ENCODE assay signal across 13 cellular contexts in genomic region chr20:51500936-51501335, GRCh38. TPM values are rescaled to one million over a fixed set of nuclear protein-coding genes. Genes with fewer than 3 reads are reported as not detected.
DNase-seq lines count a peak whose midpoint lies in the region; ATAC-seq and TF ChIP-seq lines count a peak whose summit lies in the region.
"Had no signal": no experiment of that assay in that cellular context is flagged by ENCODE, and none has a peak within 500 bp of the region (broad histone marks: within the 10 kb centered on the region; RNA-seq: fewer than 3 reads in every experiment).

No MANE protein-coding gene starts in this region.

- no peak overlapping the region for H3K4me3 ChIP-seq in CD4-positive, alpha-beta memory T cell (ENCODE audit: low read length in 2 of 2)
- H3K4me3 ChIP-seq in Karpas-422 (ENCODE audit: low read length) = peak overlapping the region; percentile 15; the same call in 1 of the 2 replicates
- H3K4me3 ChIP-seq in epithelial cell of esophagus (ENCODE audit: low read length) = no peak overlapping the region
- H3K4me3 ChIP-seq: breast epithelium, esophagus muscularis mucosa had no signal

- no peaks in the 10 kb centered on the region for H3K9me3 ChIP-seq in CD4-positive, alpha-beta memory T cell (ENCODE audit: control insufficient read depth in 1 of 2, low read length in 2 of 2)
- H3K9me3 ChIP-seq in Karpas-422 (ENCODE audit: low read length) = no peaks in the 10 kb centered on the region
- H3K9me3 ChIP-seq: breast epithelium, esophagus muscularis mucosa had no signal

- H3K4me1 Mint-ChIP-seq in CD4-positive, alpha-beta memory T cell = peaks cover 64 to 82% (median 73%) of the 10 kb centered on the region in 4 donors
- H3K4me1 Mint-ChIP-seq in activated CD8-positive, alpha-beta T cell treated with anti-CD3 and anti-CD28 coated beads, Interleukin-2, amount 10 ng/mL, durations not matched to agents 7 days and 5 days (ENCODE audit: low read depth) = peaks cover 88% of the 10 kb centered on the region

- peak; percentile 30 for ATAC-seq in activated CD8-positive, alpha-beta T cell treated with anti-CD3 and anti-CD28 coated beads, Interleukin-2, amount 10 ng/mL, durations not matched to agents 7 days and 5 days
- ATAC-seq in HG03196 (IDR thresholded peaks at IDR 0.05; ENCODE audit: unreplicated experiment) = no peak
- ATAC-seq in HG02642 (IDR thresholded peaks at IDR 0.05; ENCODE audit: poor library complexity, unreplicated experiment) = no peak
- no peak for ATAC-seq in HG03469 (IDR thresholded peaks at IDR 0.05; ENCODE audit: unreplicated experiment)

- peak overlapping the region; percentile 44 for H3K4me2 ChIP-seq in Karpas-422 (ENCODE audit: low read depth, low read length, poor library complexity, severe bottlenecking)

- peaks cover 6% of the 10 kb centered on the region for H3K36me3 ChIP-seq in CD4-positive, alpha-beta memory T cell (ENCODE audit: insufficient read depth, low read length)
- peaks cover 31% of the 10 kb centered on the region for H3K36me3 ChIP-seq in Karpas-422 (ENCODE audit: insufficient read depth, low read length)
- H3K36me3 ChIP-seq: breast epithelium had no signal

- H3K9me3 Mint-ChIP-seq in CD4-positive, alpha-beta memory T cell = no peaks in the 10 kb centered on the region
- H3K9me3 Mint-ChIP-seq in activated CD8-positive, alpha-beta T cell treated with anti-CD3 and anti-CD28 coated beads, Interleukin-2, amount 10 ng/mL, durations not matched to agents 7 days and 5 days (ENCODE audit: insufficient read depth) = no peaks in the 10 kb centered on the region

- POLR2A ChIA-PET in CD4-positive, alpha-beta memory T cell (lab: Charles Lee; ENCODE audit: partially characterized antibody) = interaction anchor here (1.1 to 8.4 kb wide), 12 partner anchors 9 to 115 kb away, joined by 3 to 84 read pairs (median 5); partner anchors contain the start of gene NFATC2
- POLR2A ChIA-PET in activated CD8-positive, alpha-beta T cell treated with anti-CD3 and anti-CD28 coated beads, Interleukin-2, amount 10 ng/mL, durations not matched to agents 7 days and 5 days (lab: Charles Lee) = interaction anchor here (0.6 to 2.7 kb wide), 7 partner anchors 11 to 40 kb away, joined by 3 to 10 read pairs (median 5); no protein-coding TSS in a partner anchor

- H3K27me3 Mint-ChIP-seq in CD4-positive, alpha-beta memory T cell = no peaks in the 10 kb centered on the region
- no peaks in the 10 kb centered on the region for H3K27me3 Mint-ChIP-seq in activated CD8-positive, alpha-beta T cell treated with anti-CD3 and anti-CD28 coated beads, Interleukin-2, amount 10 ng/mL, durations not matched to agents 7 days and 5 days (ENCODE audit: low read depth)

- no peaks in the 10 kb centered on the region for H4K20me1 ChIP-seq in Karpas-422 (ENCODE audit: insufficient read depth, low read depth, low read length)

- TF ChIP-seq CTCF in epithelial cell of esophagus (IDR thresholded peaks at IDR 0.05; ENCODE audit: insufficient read depth, low read depth, low read length, missing control alignments) = no peak

- no peak overlapping the region for H2AFZ ChIP-seq in Karpas-422 (ENCODE audit: low read length)
- H2AFZ ChIP-seq: parathyroid adenoma had no signal

- no peak overlapping the region for H3K27ac ChIP-seq in CD4-positive, alpha-beta memory T cell (ENCODE audit: low read depth, low read length)
- H3K27ac ChIP-seq in Karpas-422 (ENCODE audit: low read length) = peak overlapping the region; percentile 87
- H3K27ac ChIP-seq: breast epithelium, esophagus muscularis mucosa, parathyroid adenoma had no signal

- peaks cover 22 to 40% of the 10 kb centered on the region in 2 donors for H3K36me3 Mint-ChIP-seq in CD4-positive, alpha-beta memory T cell
- H3K36me3 Mint-ChIP-seq in activated CD8-positive, alpha-beta T cell treated with anti-CD3 and anti-CD28 coated beads, Interleukin-2, amount 10 ng/mL, durations not matched to agents 7 days and 5 days (ENCODE audit: low read depth) = peaks cover 64% of the 10 kb centered on the region

- peak overlapping the region in 4 of 8 donors; percentile 23 to 87 (median 36) for H3K4me3 Mint-ChIP-seq in CD4-positive, alpha-beta memory T cell
- peak overlapping the region; percentile 3 for H3K4me3 Mint-ChIP-seq in activated CD8-positive, alpha-beta T cell treated with anti-CD3 and anti-CD28 coated beads, Interleukin-2, amount 10 ng/mL, durations not matched to agents 7 days and 5 days

- intact Hi-C loops in CD4-positive, alpha-beta memory T cell (cut with micrococcal nuclease) = loop anchor here (1.0 to 5.0 kb wide), 6 partner anchors 13 to 96 kb away; no protein-coding TSS in a partner anchor

- peak; percentile 53 to 81 (median 55) for DNase-seq in CD4-positive, alpha-beta memory T cell
- DNase-seq in Karpas-422 (peak; percentile 49), epithelial cell of esophagus (ENCODE audit: low read depth) (peak; percentile 29), COLO668 (lab: John Stamatoyannopoulos, UW; ENCODE audit: unreplicated experiment) (no peak)
- DNase-seq in activated CD8-positive, alpha-beta T cell treated with anti-CD3 and anti-CD28 coated beads, Interleukin-2, amount 10 ng/mL, durations not matched to agents 7 days and 5 days = peak; percentile 52
- DNase-seq: NCI-H524 treated with DMSO at 0.1 percent for 48 hours, SHP77 had no signal

- CTCF ChIA-PET in CD4-positive, alpha-beta memory T cell (lab: Charles Lee; ENCODE audit: partially characterized antibody) = interaction anchor here (0.7 to 3.7 kb wide), 7 partner anchors 13 to 115 kb away, joined by 3 to 13 read pairs (median 3); partner anchors contain the start of gene NFATC2
- CTCF ChIA-PET in activated CD8-positive, alpha-beta T cell treated with anti-CD3 and anti-CD28 coated beads, Interleukin-2, amount 10 ng/mL, durations not matched to agents 7 days and 5 days (lab: Charles Lee) = interaction anchor here (0.7 to 3.1 kb wide), 10 partner anchors 11 to 707 kb away, joined by 3 to 16 read pairs (median 4); partner anchors contain the start of gene NFATC2

- peak overlapping the region; percentile 78 to 97 (median 85) for H3K27ac Mint-ChIP-seq in CD4-positive, alpha-beta memory T cell
- H3K27ac Mint-ChIP-seq in activated CD8-positive, alpha-beta T cell treated with anti-CD3 and anti-CD28 coated beads, Interleukin-2, amount 10 ng/mL, durations not matched to agents 7 days and 5 days = peak overlapping the region; percentile 80

- H3K79me2 ChIP-seq in Karpas-422 (ENCODE audit: low read length) = peaks cover 84% of the 10 kb centered on the region
- H3K79me2 ChIP-seq: parathyroid adenoma had no signal

- peak overlapping the region; percentile 32 for H3K9ac ChIP-seq in Karpas-422 (ENCODE audit: low read length)
- H3K9ac ChIP-seq: parathyroid adenoma had no signal

- H3K4me1 ChIP-seq in CD4-positive, alpha-beta memory T cell (ENCODE audit: insufficient read depth, low read length) = peaks cover 73% of the 10 kb centered on the region
- peaks cover 88% of the 10 kb centered on the region for H3K4me1 ChIP-seq in Karpas-422 (ENCODE audit: low read length)
- H3K4me1 ChIP-seq: parathyroid adenoma had no signal

- H3K27me3 ChIP-seq in CD4-positive, alpha-beta memory T cell (ENCODE audit: insufficient read depth, low read length) = no peaks in the 10 kb centered on the region
- no peaks in the 10 kb centered on the region for H3K27me3 ChIP-seq in Karpas-422 (ENCODE audit: low read length)
- H3K27me3 ChIP-seq: breast epithelium, esophagus muscularis mucosa had no signal

- H3K9me2 ChIP-seq in Karpas-422 (replicated peaks; ENCODE audit: insufficient read depth, low read length) = no peaks in the 10 kb centered on the region

RNA-seq across cellular contexts. Expression of gene NFATC2, which starts 41.6 kb away (rescaled TPM):
- total RNA-seq in CD4-positive, alpha-beta memory T cell = 10 to 100 TPM; 64.9 to 71.6 TPM
- polyA plus RNA-seq in CD4-positive, alpha-beta memory T cell = 10 to 100 TPM; 14.0 to 42.4 TPM
- total RNA-seq in Karpas-422 (2014; rRNA removed; shearing (Covaris generic); ENCODE audit: low replicate concordance) = 22.5 and 32.3 TPM in 2 replicates
- 10 to 100 TPM; 53.5 to 55.8 TPM for total RNA-seq in activated CD8-positive, alpha-beta T cell treated with anti-CD3 and anti-CD28 coated beads, Interleukin-2, amount 10 ng/mL, durations not matched to agents 7 days and 5 days
